20 cellular contexts compared by ENCODE assay signal in genomic region chr9:79346350-79347020, GRCh38.
"Had no signal": no experiment of that assay in that cellular context is flagged by ENCODE, and none has a peak within 500 bp of the region (broad histone marks: within the 10 kb centered on the region; RNA-seq: fewer than 3 reads in every experiment).

No MANE protein-coding gene starts in this region.

- ATAC-seq: heart right ventricle, sciatic nerve had no signal

- H3K9me3 Mint-ChIP-seq: activated B cell treated with CpG ODN at 0.5 μM for 24 hours; activated CD4-positive, alpha-beta T cell treated with anti-CD3 and anti-CD28 coated beads, Interleukin-2, amount 10 ng/mL, durations not matched to agents 7 days and 5 days; memory B cell; nephron; type B pancreatic cell had no signal

- H3K27ac Mint-ChIP-seq: activated B cell treated with CpG ODN at 0.5 μM for 24 hours; activated CD4-positive, alpha-beta T cell treated with anti-CD3 and anti-CD28 coated beads, Interleukin-2, amount 10 ng/mL, durations not matched to agents 7 days and 5 days; memory B cell; nephron; type B pancreatic cell had no signal

- H3K36me3 Mint-ChIP-seq: memory B cell, type B pancreatic cell had no signal

- H3K27me3 Mint-ChIP-seq: activated CD4-positive, alpha-beta T cell treated with anti-CD3 and anti-CD28 coated beads, Interleukin-2, amount 10 ng/mL, durations not matched to agents 7 days and 5 days had no signal

- DNase-seq: activated B cell treated with CpG ODN at 0.5 μM for 24 hours; activated CD4-positive, alpha-beta T cell treated with anti-CD3 and anti-CD28 coated beads, Interleukin-2, amount 10 ng/mL, durations not matched to agents 7 days and 5 days; activated CD8-positive, alpha-beta memory T cell treated with anti-CD3 and anti-CD28 coated beads for 24 hours; activated naive CD4-positive, alpha-beta T cell treated with anti-CD3 and anti-CD28 coated beads, Interleukin-2, amount 50 U/mL, for 16 hours; adrenal gland; colonic mucosa; esophagus squamous epithelium; foreskin melanocyte; heart right ventricle; kidney; left ventricle myocardium inferior; occipital lobe; stimulated activated CD4-positive, alpha-beta T cell treated with anti-CD3 and anti-CD28 coated beads, Interleukin-2, amount 100 ng/mL, for 48 hours; stimulated activated naive CD4-positive, alpha-beta T cell treated with Interleukin-2 at 50 U/mL for 16 hours; T-helper 2 cell had no signal

- H3K4me1 Mint-ChIP-seq: activated B cell treated with CpG ODN at 0.5 μM for 24 hours; activated CD4-positive, alpha-beta T cell treated with anti-CD3 and anti-CD28 coated beads, Interleukin-2, amount 10 ng/mL, durations not matched to agents 7 days and 5 days; memory B cell; nephron had no signal

- H3K4me3 ChIP-seq: adrenal gland, colonic mucosa, esophagus squamous epithelium, heart right ventricle, left ventricle myocardium inferior, prostate gland had no signal

- H3K4me3 Mint-ChIP-seq: activated B cell treated with CpG ODN at 0.5 μM for 24 hours; activated CD4-positive, alpha-beta T cell treated with anti-CD3 and anti-CD28 coated beads, Interleukin-2, amount 10 ng/mL, durations not matched to agents 7 days and 5 days; memory B cell; nephron; type B pancreatic cell had no signal
